In the genomic region with DNA sequence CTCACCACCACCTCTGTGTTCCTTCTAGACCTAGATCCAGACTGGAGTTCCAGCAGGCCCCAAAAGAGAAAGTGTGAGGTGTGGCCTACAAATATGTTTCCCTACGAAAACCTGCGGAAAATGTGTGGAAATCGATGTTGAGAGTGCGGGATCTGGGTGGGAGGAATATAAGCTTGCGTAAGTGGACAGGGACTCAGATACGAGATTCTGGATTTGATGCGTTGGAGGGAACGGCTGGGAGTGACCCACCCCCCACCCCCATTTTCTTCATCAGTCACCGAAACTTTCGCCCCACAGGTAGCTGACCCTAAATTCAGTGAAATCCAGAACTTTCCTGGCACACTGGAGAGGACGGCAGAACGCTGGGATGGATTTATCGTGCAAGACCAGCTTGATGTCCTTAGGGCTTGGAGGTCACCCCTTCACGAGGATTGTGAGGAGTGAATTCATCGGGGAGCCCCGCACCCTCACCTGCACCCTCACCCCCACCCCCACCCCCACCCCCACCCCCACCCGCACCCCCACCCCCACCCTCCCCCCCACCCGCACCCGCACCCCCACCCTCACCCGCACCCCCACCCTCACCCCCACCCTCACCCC, we compare ENCODE assay signal across 1 cellular context.
TF ChIP-seq lines count a peak whose summit lies in the region.

No MANE protein-coding gene starts in this region.

TF ChIP-seq in K562, 482 proteins besides CTCF, POLR2A, EP300 and RAD21 (continued from another document):
- TF ChIP-seq ZNF124 (CRISPR knock-in tag; IDR thresholded peaks at IDR 0.05) (no peak), ZNF239 (CRISPR knock-in tag; IDR thresholded peaks at IDR 0.05) (no peak), POLR2B (IDR thresholded peaks at IDR 0.05; ENCODE audit: low read depth, partially characterized antibody) (peak; percentile 8)
- TF ChIP-seq, protein P1, sequence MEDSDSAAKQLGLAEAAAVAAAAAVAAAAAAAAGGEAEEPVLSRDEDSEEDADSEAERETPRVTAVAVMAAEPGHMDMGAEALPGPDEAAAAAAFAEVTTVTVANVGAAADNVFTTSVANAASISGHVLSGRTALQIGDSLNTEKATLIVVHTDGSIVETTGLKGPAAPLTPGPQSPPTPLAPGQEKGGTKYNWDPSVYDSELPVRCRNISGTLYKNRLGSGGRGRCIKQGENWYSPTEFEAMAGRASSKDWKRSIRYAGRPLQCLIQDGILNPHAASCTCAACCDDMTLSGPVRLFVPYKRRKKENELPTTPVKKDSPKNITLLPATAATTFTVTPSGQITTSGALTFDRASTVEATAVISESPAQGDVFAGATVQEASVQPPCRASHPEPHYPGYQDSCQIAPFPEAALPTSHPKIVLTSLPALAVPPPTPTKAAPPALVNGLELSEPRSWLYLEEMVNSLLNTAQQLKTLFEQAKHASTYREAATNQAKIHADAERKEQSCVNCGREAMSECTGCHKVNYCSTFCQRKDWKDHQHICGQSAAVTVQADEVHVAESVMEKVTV (CRISPR knock-in tag; IDR thresholded peaks at IDR 0.05), result no peak
TF ChIP-seq in K562: peak in this region for 12.
